ENCODE assay signal across 8 cellular contexts in genomic region chr9:468766-469496, GRCh38. TPM values are rescaled to one million over a fixed set of nuclear protein-coding genes. Genes with fewer than 3 reads are reported as not detected.
DNase-seq lines count a peak whose midpoint lies in the region; ATAC-seq lines count a peak whose summit lies in the region.

No MANE protein-coding gene starts in this region.

- H3K27ac Mint-ChIP-seq in activated T-cell treated with anti-CD3 and anti-CD28 coated beads, Interleukin-2, amount 50 U/mL, for 72 hours: peak overlapping the region; percentile 87

- peaks cover 0 to 15% of the 10 kb centered on the region in 2 donors for H3K36me3 Mint-ChIP-seq in activated T-cell treated with anti-CD3 and anti-CD28 coated beads, Interleukin-2, amount 50 U/mL, for 72 hours (ENCODE audit: insufficient read depth in 2 of 2)

- DNase-seq in activated CD4-positive, alpha-beta T cell treated with anti-CD3 and anti-CD28 coated beads for 48 hours: peak; percentile 7
- no peak for DNase-seq in activated CD4-positive, alpha-beta T cell treated with anti-CD3 and anti-CD28 coated beads for 1 hour
- DNase-seq in activated T-cell treated with anti-CD3 and anti-CD28 coated beads, Interleukin-2, amount 50 U/mL, for 72 hours: no peak
- DNase-seq in left kidney (ENCODE audit: low read depth, low spot score) (peak; percentile 68), H4 (ENCODE audit: low spot score) (no peak), DMS153 treated with DMSO at 0.1 percent for 48 hours (lab: John Stamatoyannopoulos, UW; ENCODE audit: unreplicated experiment) (no peak)

- H3K9me3 Mint-ChIP-seq in activated T-cell treated with anti-CD3 and anti-CD28 coated beads, Interleukin-2, amount 50 U/mL, for 72 hours: no peaks in the 10 kb centered on the region

- ATAC-seq in activated T-cell treated with anti-CD3 and anti-CD28 coated beads, Interleukin-2, amount 50 U/mL, for 72 hours (replicated peaks in 1 of 2): no peak
- ATAC-seq in GM21447 (IDR thresholded peaks at IDR 0.05; ENCODE audit: unreplicated experiment): no peak

- H3K4me3 Mint-ChIP-seq in activated T-cell treated with anti-CD3 and anti-CD28 coated beads, Interleukin-2, amount 50 U/mL, for 72 hours: peak overlapping the region; percentile 69 to 76

- H3K4me1 Mint-ChIP-seq in activated T-cell treated with anti-CD3 and anti-CD28 coated beads, Interleukin-2, amount 50 U/mL, for 72 hours (ENCODE audit: low read depth): peaks cover 35% of the 10 kb centered on the region

- peak overlapping the region; percentile 64 for H3K27ac ChIP-seq in temporal lobe (ENCODE audit: low read depth, low read length)

- no peaks in the 10 kb centered on the region for H3K27me3 Mint-ChIP-seq in activated T-cell treated with anti-CD3 and anti-CD28 coated beads, Interleukin-2, amount 50 U/mL, for 72 hours (ENCODE audit: low read depth)

RNA-seq across cellular contexts. Expression of gene KANK1, which starts 35.6 kb away (rescaled TPM):
- total RNA-seq in activated T-cell treated with anti-CD3 and anti-CD28 coated beads, Interleukin-2, amount 50 U/mL, for 72 hours: 1 to 10 TPM; 6.2 to 6.7 TPM
- total RNA-seq in temporal lobe: 5.9 TPM
- 12.9 and 19.3 TPM in 2 replicates for total RNA-seq in H4 (2014; rRNA removed; shearing (Covaris generic))

Comparison
In these comparisons a context has a peak if more than half of its experiments do, and no peak if none do; other contexts are left out.
1. DNase-seq: peak in activated CD4-positive, alpha-beta T cell treated with anti-CD3 and anti-CD28 coated beads for 48 hours (single experiment) and left kidney (single experiment); none in activated CD4-positive, alpha-beta T cell treated with anti-CD3 and anti-CD28 coated beads for 1 hour (single experiment), activated T-cell treated with anti-CD3 and anti-CD28 coated beads, Interleukin-2, amount 50 U/mL, for 72 hours (0 of 2), H4 (single experiment) and DMS153 treated with DMSO at 0.1 percent for 48 hours (single experiment).